ENCODE assay signal across 7 cellular contexts in the genomic region with DNA sequence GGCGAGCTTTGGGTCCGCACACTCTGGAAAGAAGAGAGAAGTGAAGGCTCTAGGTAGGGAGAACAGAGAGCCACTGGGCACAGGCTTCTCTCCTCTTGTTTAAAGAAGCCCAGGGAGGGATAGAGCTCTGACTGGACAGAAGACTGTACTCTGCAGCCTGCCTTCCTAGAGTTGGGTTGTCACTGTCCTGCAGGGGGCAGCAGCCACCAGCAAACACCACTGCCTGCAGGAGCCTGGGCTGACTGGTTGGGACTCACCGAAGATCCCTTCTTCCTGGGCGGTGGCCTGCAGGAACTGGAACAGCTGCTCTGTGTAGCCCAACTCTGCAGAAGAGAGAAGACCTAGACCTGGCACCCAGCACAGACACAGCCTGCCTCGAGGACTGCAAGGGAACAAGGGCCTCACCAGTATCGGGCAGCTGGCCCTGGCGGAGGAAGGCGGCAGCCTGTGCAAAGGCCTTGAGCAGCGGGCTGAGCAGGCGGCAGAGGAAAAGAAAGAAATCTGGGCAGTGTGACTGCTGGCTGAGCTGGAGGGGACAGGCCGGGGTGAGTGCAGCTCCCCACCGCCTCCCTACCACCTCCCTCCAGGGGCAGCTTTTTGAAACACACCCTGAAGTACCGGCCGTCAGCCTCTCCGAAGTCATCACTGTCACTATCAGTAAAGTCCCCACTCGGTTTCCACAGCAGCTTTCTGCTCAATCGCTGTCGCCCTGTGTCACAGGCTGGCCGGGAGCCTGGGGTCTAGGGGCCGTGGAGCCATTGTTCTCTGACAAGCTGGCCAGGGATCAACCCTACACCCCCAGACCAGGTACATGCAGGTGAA. TPM values are rescaled to one million over a fixed set of nuclear protein-coding genes. Genes with fewer than 3 reads are reported as not detected.
DNase-seq lines count a peak whose midpoint lies in the region; ATAC-seq and TF ChIP-seq lines count a peak whose summit lies in the region.
"Not testable (repeated sequence)": the region's sequence is repeated elsewhere in the genome, so short reads cannot be mapped to it uniquely, and the experiment has no call there.

No MANE protein-coding gene starts in this region.

- peak; percentile 85 for DNase-seq in GM13976 (ENCODE audit: low spot score)
- DNase-seq in RPMI7951 (ENCODE audit: low read depth) = peak; percentile 69
- peak; percentile 84 to 87 for DNase-seq in activated T-cell treated with anti-CD3 and anti-CD28 coated beads, Interleukin-2, amount 50 U/mL, for 48 hours
- DNase-seq in endodermal cell = peak; percentile 96
- peak; percentile 61 for DNase-seq in stimulated activated CD4-positive, alpha-beta T cell treated with anti-CD3 and anti-CD28 coated beads, Interleukin-12 subunit alpha, Interleukin-12 subunit beta, amount 100 ng/mL, for 4 hours

- not testable (repeated sequence) for H3K36me3 ChIP-seq in endodermal cell (ENCODE audit: control insufficient read depth, insufficient read depth, low read length); liver (ENCODE audit: control insufficient read depth in 4 of 4, insufficient read depth in 3 of 4, low read depth in 1 of 4, low read length in 3 of 4)

- not testable (repeated sequence) for H3K27ac ChIP-seq in endodermal cell (ENCODE audit: low read depth, low read length); liver (ENCODE audit: low read depth in 1 of 2, low read length in 2 of 2)

- H3K27ac Mint-ChIP-seq in endodermal cell = not testable (repeated sequence)

- H3K27me3 Mint-ChIP-seq in endodermal cell (ENCODE audit: insufficient read depth) = not testable (repeated sequence)

- TF ChIP-seq CTCF in GM13976 (IDR thresholded peaks at IDR 0.05; ENCODE audit: borderline replicate concordance, control extremely low read depth, extremely low read depth, insufficient read depth, missing control alignments) = peak; percentile 79
- peak; percentile 89 for TF ChIP-seq CTCF in endodermal cell (conservative IDR thresholded peaks at IDR 0.05)
- peak; percentile 69 for TF ChIP-seq CTCF in liver (IDR thresholded peaks at IDR 0.05; ENCODE audit: low read depth, low read length, missing input control)

- in situ Hi-C loops in GM13976 (cut with MboI; ENCODE audit: low sequenced_read_pairs, unreplicated experiment) = loop anchor here (25.0 kb wide), 3 partner anchors 89 to 489 kb away; partner anchors contain the start of genes ADRA2B, CIAO1, NEURL3 and TMEM127

- H3K36me3 Mint-ChIP-seq in endodermal cell (ENCODE audit: low read depth) = not testable (repeated sequence)

- H3K9me3 Mint-ChIP-seq in endodermal cell = not testable (repeated sequence)

- H3K4me3 Mint-ChIP-seq in endodermal cell = not testable (repeated sequence)

- not testable (repeated sequence) for H3K27me3 ChIP-seq in endodermal cell (ENCODE audit: control insufficient read depth, insufficient read depth, low read length, poor library complexity, severe bottlenecking); liver (ENCODE audit: control insufficient read depth in 4 of 4, insufficient read depth in 4 of 4, low read length in 3 of 4)

- peak; percentile 52 for ATAC-seq in HG03039 (IDR thresholded peaks at IDR 0.05; ENCODE audit: unreplicated experiment)

- H3K4me3 ChIP-seq in endodermal cell (ENCODE audit: low read length); liver (ENCODE audit: low read depth in 1 of 3, low read length in 3 of 3): not testable (repeated sequence)

- 42 to 69% methylated on average over 2 to 12 of the region's 20 CpGs for WGBS in endodermal cell (ENCODE audit: insufficient coverage in 1 of 2, insufficient read length in 1 of 2), 2 experiments
- 72% methylated on average over 16 of the region's 20 CpGs for WGBS in liver

- H3K4me1 ChIP-seq in endodermal cell (ENCODE audit: control insufficient read depth, insufficient read depth, low read length); liver (ENCODE audit: control insufficient read depth in 4 of 4, insufficient read depth in 4 of 4, low read length in 3 of 4): not testable (repeated sequence)

- peak; percentile 83 to 87 for TF ChIP-seq RAD21 in liver (IDR thresholded peaks at IDR 0.05)

- not testable (repeated sequence) for H3K9ac ChIP-seq in endodermal cell (ENCODE audit: extremely low read depth, low read length, poor library complexity, severe bottlenecking); liver (ENCODE audit: low read depth in 1 of 2, low read length in 2 of 2)

- H3K9me3 ChIP-seq in endodermal cell (ENCODE audit: control insufficient read depth, low read length); liver (ENCODE audit: control insufficient read depth in 4 of 4, low read length in 3 of 4): not testable (repeated sequence)

- not testable (repeated sequence) for H3K4me1 Mint-ChIP-seq in endodermal cell

RNA-seq across cellular contexts. Expression of gene GPAT2, which starts 11.8 kb away (rescaled TPM):
- total RNA-seq in RPMI7951 (2014; rRNA removed; shearing (Covaris generic)) = not detected in 2 replicates
- total RNA-seq in endodermal cell (under 1 TPM in 1 of 2 donors, not detected in 1; 0.33 TPM), liver (1 to 10 TPM in 1 of 2 donors, under 1 TPM in 1; 0.33 to 3.1 TPM)
- polyA plus RNA-seq in endodermal cell (2013, experiment 1 of 2) = not detected
- 0.21 TPM for polyA plus RNA-seq in endodermal cell (2013, experiment 2 of 2)
- under 1 TPM; 0.37 to 0.65 TPM for polyA plus RNA-seq in liver

RNA-seq across cellular contexts. Expression of gene ANKRD36C, which starts 31.3 kb away (rescaled TPM):
- total RNA-seq in RPMI7951 (2014; rRNA removed; shearing (Covaris generic)) = 11.9 and 14.3 TPM in 2 replicates
- 10 to 100 TPM; 21.1 to 32.2 TPM for total RNA-seq in endodermal cell
- polyA plus RNA-seq in endodermal cell (2013, experiment 1 of 2) = 14.0 TPM
- polyA plus RNA-seq in endodermal cell (2013, experiment 2 of 2) = 11.8 TPM
- total RNA-seq in liver = 10 to 100 TPM; 12.0 to 13.4 TPM
- polyA plus RNA-seq in liver = 1 to 10 TPM in 1 of 2 donors, under 1 TPM in 1; 0.27 to 6.7 TPM
